Comparison of ENCODE assay signal across 9 cellular contexts in genomic region chr16:19698480-19699465, GRCh38. TPM values are rescaled to one million over a fixed set of nuclear protein-coding genes. Genes with fewer than 3 reads are reported as not detected.
DNase-seq lines count a peak whose midpoint lies in the region; ATAC-seq and TF ChIP-seq lines count a peak whose summit lies in the region.
"Had no signal": no experiment of that assay in that cellular context is flagged by ENCODE, and none has a peak within 500 bp of the region (broad histone marks: within the 10 kb centered on the region; RNA-seq: fewer than 3 reads in every experiment).

No MANE protein-coding gene starts in this region.

- H3K4me3 Mint-ChIP-seq in activated CD8-positive, alpha-beta T cell treated with anti-CD3 and anti-CD28 coated beads for 36 hours = no peak overlapping the region
- no peak overlapping the region for H3K4me3 Mint-ChIP-seq in activated CD8-positive, alpha-beta T cell treated with anti-CD3 and anti-CD28 coated beads, Interleukin-2, amount 10 ng/mL, durations not matched to agents 7 days and 5 days
- H3K4me3 Mint-ChIP-seq in activated naive CD8-positive, alpha-beta T cell treated with anti-CD3 and anti-CD28 coated beads for 36 hours = no peak overlapping the region
- H3K4me3 Mint-ChIP-seq: mesothelial cell of epicardium had no signal

- no peak overlapping the region for H2AFZ ChIP-seq in hepatocyte

- no peak for DNase-seq in activated CD8-positive, alpha-beta T cell treated with anti-CD3 and anti-CD28 coated beads for 36 hours
- no peak for DNase-seq in activated CD8-positive, alpha-beta T cell treated with anti-CD3 and anti-CD28 coated beads, Interleukin-2, amount 10 ng/mL, durations not matched to agents 7 days and 5 days
- no peak for DNase-seq in activated naive CD8-positive, alpha-beta T cell treated with anti-CD3 and anti-CD28 coated beads for 36 hours
- no peak for DNase-seq in hepatocyte (ENCODE audit: low spot score)
- DNase-seq in suprapubic skin (ENCODE audit: low spot score in 2 of 2) = no peak
- DNase-seq in COR-L47 (lab: John Stamatoyannopoulos, UW) = no peak
- DNase-seq in posterior vena cava (ENCODE audit: low spot score) = no peak
- DNase-seq in activated CD8-positive, alpha-beta memory T cell treated with anti-CD3 and anti-CD28 coated beads, Interleukin-2, amount 50 U/mL, for 48 hours = no peak

- WGBS in hepatocyte (ENCODE audit: low lambda C conversion rate, missing lambda C conversion rate) = 94% methylated on average over 19 of the region's 19 CpGs
- 78% methylated on average over 17 of the region's 19 CpGs for WGBS in suprapubic skin

- H3K27ac Mint-ChIP-seq in activated CD8-positive, alpha-beta T cell treated with anti-CD3 and anti-CD28 coated beads for 36 hours = peak overlapping the region; percentile 55
- no peak overlapping the region for H3K27ac Mint-ChIP-seq in activated CD8-positive, alpha-beta T cell treated with anti-CD3 and anti-CD28 coated beads, Interleukin-2, amount 10 ng/mL, durations not matched to agents 7 days and 5 days
- H3K27ac Mint-ChIP-seq in activated naive CD8-positive, alpha-beta T cell treated with anti-CD3 and anti-CD28 coated beads for 36 hours = peak overlapping the region; percentile 62
- H3K27ac Mint-ChIP-seq: mesothelial cell of epicardium had no signal

- peak; percentile 29 for ATAC-seq in activated CD8-positive, alpha-beta T cell treated with anti-CD3 and anti-CD28 coated beads for 36 hours
- ATAC-seq in activated CD8-positive, alpha-beta T cell treated with anti-CD3 and anti-CD28 coated beads, Interleukin-2, amount 10 ng/mL, durations not matched to agents 7 days and 5 days = no peak

- H3K27me3 Mint-ChIP-seq in activated CD8-positive, alpha-beta T cell treated with anti-CD3 and anti-CD28 coated beads for 36 hours = no peaks in the 10 kb centered on the region
- no peaks in the 10 kb centered on the region for H3K27me3 Mint-ChIP-seq in activated CD8-positive, alpha-beta T cell treated with anti-CD3 and anti-CD28 coated beads, Interleukin-2, amount 10 ng/mL, durations not matched to agents 7 days and 5 days (ENCODE audit: low read depth)
- no peaks in the 10 kb centered on the region for H3K27me3 Mint-ChIP-seq in activated naive CD8-positive, alpha-beta T cell treated with anti-CD3 and anti-CD28 coated beads for 36 hours

- no peaks in the 10 kb centered on the region for H3K36me3 ChIP-seq in hepatocyte (replicated peaks; ENCODE audit: insufficient read depth, low read depth)
- H3K36me3 ChIP-seq in suprapubic skin = peaks cover 27% of the 10 kb centered on the region

- H4K20me1 ChIP-seq in hepatocyte (ENCODE audit: insufficient read depth, poor library complexity, severe bottlenecking) = no peaks in the 10 kb centered on the region

- H3K9me2 ChIP-seq in hepatocyte (replicated peaks; ENCODE audit: insufficient read depth) = no peaks in the 10 kb centered on the region

- POLR2A ChIA-PET in activated CD8-positive, alpha-beta T cell treated with anti-CD3 and anti-CD28 coated beads for 36 hours (lab: Charles Lee) = interaction anchor here (1.9 kb wide), 1 partner anchor 19 kb away, joined by 7 read pairs; the partner anchor contains the start of genes IQCK and KNOP1
- POLR2A ChIA-PET in activated CD8-positive, alpha-beta T cell treated with anti-CD3 and anti-CD28 coated beads, Interleukin-2, amount 10 ng/mL, durations not matched to agents 7 days and 5 days (lab: Charles Lee) = no interaction called here

- TF ChIP-seq POLR2A in suprapubic skin (IDR thresholded peaks at IDR 0.05) = no peak

- H3K4me1 ChIP-seq in hepatocyte (ENCODE audit: insufficient read depth) (peaks cover 17% of the 10 kb centered on the region), suprapubic skin (peaks cover 56% of the 10 kb centered on the region)

- no peak for TF ChIP-seq EP300 in suprapubic skin (IDR thresholded peaks at IDR 0.05)

- no peak overlapping the region for H3K4me2 ChIP-seq in hepatocyte

- TF ChIP-seq CTCF in activated CD8-positive, alpha-beta T cell treated with anti-CD3 and anti-CD28 coated beads for 36 hours (IDR thresholded peaks at IDR 0.05) = no peak
- no peak for TF ChIP-seq CTCF in hepatocyte (IDR thresholded peaks at IDR 0.05; ENCODE audit: poor library complexity)
- no peak for TF ChIP-seq CTCF in suprapubic skin (IDR thresholded peaks at IDR 0.05)

- H3K27me3 ChIP-seq in hepatocyte = no peaks in the 10 kb centered on the region
- no peaks in the 10 kb centered on the region for H3K27me3 ChIP-seq in suprapubic skin

- peaks cover 64% of the 10 kb centered on the region for H3K36me3 Mint-ChIP-seq in activated CD8-positive, alpha-beta T cell treated with anti-CD3 and anti-CD28 coated beads for 36 hours (ENCODE audit: low read depth)
- peaks cover 55% of the 10 kb centered on the region for H3K36me3 Mint-ChIP-seq in activated CD8-positive, alpha-beta T cell treated with anti-CD3 and anti-CD28 coated beads, Interleukin-2, amount 10 ng/mL, durations not matched to agents 7 days and 5 days (ENCODE audit: low read depth)
- H3K36me3 Mint-ChIP-seq in activated naive CD8-positive, alpha-beta T cell treated with anti-CD3 and anti-CD28 coated beads for 36 hours = peaks cover 35% of the 10 kb centered on the region

- H3K9me3 ChIP-seq in hepatocyte (ENCODE audit: low read depth) (no peaks in the 10 kb centered on the region), suprapubic skin (no peaks in the 10 kb centered on the region)

- peaks cover 36% of the 10 kb centered on the region for H3K4me1 Mint-ChIP-seq in activated CD8-positive, alpha-beta T cell treated with anti-CD3 and anti-CD28 coated beads for 36 hours (ENCODE audit: low read depth)
- peaks cover 29% of the 10 kb centered on the region for H3K4me1 Mint-ChIP-seq in activated CD8-positive, alpha-beta T cell treated with anti-CD3 and anti-CD28 coated beads, Interleukin-2, amount 10 ng/mL, durations not matched to agents 7 days and 5 days (ENCODE audit: low read depth)
- H3K4me1 Mint-ChIP-seq in activated naive CD8-positive, alpha-beta T cell treated with anti-CD3 and anti-CD28 coated beads for 36 hours = peaks cover 30% of the 10 kb centered on the region

- H3K79me2 ChIP-seq in hepatocyte = peaks cover 6% of the 10 kb centered on the region

- peak overlapping the region; percentile 66 for H3K27ac ChIP-seq in hepatocyte
- peak overlapping the region; percentile 85 for H3K27ac ChIP-seq in suprapubic skin

- intact Hi-C loops in activated CD8-positive, alpha-beta T cell treated with anti-CD3 and anti-CD28 coated beads for 36 hours (cut with micrococcal nuclease) = no loop called here
- intact Hi-C loops in posterior vena cava (cut with DNase I) = no loop called here

- CTCF ChIA-PET in activated CD8-positive, alpha-beta T cell treated with anti-CD3 and anti-CD28 coated beads for 36 hours (lab: Charles Lee) = no interaction called here
- CTCF ChIA-PET in activated CD8-positive, alpha-beta T cell treated with anti-CD3 and anti-CD28 coated beads, Interleukin-2, amount 10 ng/mL, durations not matched to agents 7 days and 5 days (lab: Charles Lee) = interaction anchor here (1.0 kb wide), 2 partner anchors 115 to 143 kb away, joined by 3 read pairs; partner anchors contain the start of gene VPS35L

- H3K9me3 Mint-ChIP-seq in activated CD8-positive, alpha-beta T cell treated with anti-CD3 and anti-CD28 coated beads for 36 hours = no peaks in the 10 kb centered on the region
- no peaks in the 10 kb centered on the region for H3K9me3 Mint-ChIP-seq in activated CD8-positive, alpha-beta T cell treated with anti-CD3 and anti-CD28 coated beads, Interleukin-2, amount 10 ng/mL, durations not matched to agents 7 days and 5 days (ENCODE audit: insufficient read depth)
- H3K9me3 Mint-ChIP-seq in activated naive CD8-positive, alpha-beta T cell treated with anti-CD3 and anti-CD28 coated beads for 36 hours = no peaks in the 10 kb centered on the region
- H3K9me3 Mint-ChIP-seq: mesothelial cell of epicardium had no signal

- no peak overlapping the region for H3K4me3 ChIP-seq in hepatocyte
- no peak overlapping the region for H3K4me3 ChIP-seq in suprapubic skin

RNA-seq across cellular contexts. Expression of gene KNOP1, which starts 19.3 kb away (rescaled TPM):
- 10 to 100 TPM; 27.8 to 28.6 TPM for total RNA-seq in activated CD8-positive, alpha-beta T cell treated with anti-CD3 and anti-CD28 coated beads for 36 hours
- total RNA-seq in activated CD8-positive, alpha-beta T cell treated with anti-CD3 and anti-CD28 coated beads, Interleukin-2, amount 10 ng/mL, durations not matched to agents 7 days and 5 days = 10 to 100 TPM; 22.0 to 23.7 TPM
- 10 to 100 TPM; 32.0 to 34.4 TPM for total RNA-seq in activated naive CD8-positive, alpha-beta T cell treated with anti-CD3 and anti-CD28 coated beads for 36 hours
- total RNA-seq in hepatocyte (19.4 and 22.0 TPM in 2 replicates), suprapubic skin (10 to 100 TPM in 3 of 4 donors, 1 to 10 TPM in 1; 7.9 to 22.8 (median 19.5) TPM), posterior vena cava (10 to 100 TPM in 1 of 2 donors, 1 to 10 TPM in 1; 9.5 to 11.0 TPM)
- 28.2 and 30.4 TPM in 2 replicates for polyA plus RNA-seq in hepatocyte

RNA-seq across cellular contexts. Expression of gene IQCK, which starts 19.3 kb away (rescaled TPM):
- 1 to 10 TPM; 1.7 to 3.5 TPM for total RNA-seq in activated CD8-positive, alpha-beta T cell treated with anti-CD3 and anti-CD28 coated beads for 36 hours
- under 1 TPM; 0.81 to 0.97 TPM for total RNA-seq in activated CD8-positive, alpha-beta T cell treated with anti-CD3 and anti-CD28 coated beads, Interleukin-2, amount 10 ng/mL, durations not matched to agents 7 days and 5 days
- 1 to 10 TPM; 3.3 to 4.0 TPM for total RNA-seq in activated naive CD8-positive, alpha-beta T cell treated with anti-CD3 and anti-CD28 coated beads for 36 hours
- 9.7 and 11.8 TPM in 2 replicates for total RNA-seq in hepatocyte
- polyA plus RNA-seq in hepatocyte = 7.2 and 12.0 TPM in 2 replicates
- 10 to 100 TPM; 10.7 to 21.6 (median 18.7) TPM for total RNA-seq in suprapubic skin
- 1 to 10 TPM; 7.9 to 9.5 TPM for total RNA-seq in posterior vena cava
